1 cellular context compared by ENCODE assay signal in genomic region chr16:4915226-4915761, GRCh38.
TF ChIP-seq lines count a peak whose summit lies in the region.

No MANE protein-coding gene starts in this region.

TF ChIP-seq in H1, 55 proteins besides CTCF, POLR2A, EP300 and RAD21:
- no peak for TF ChIP-seq CTBP2 (IDR thresholded peaks at IDR 0.05; ENCODE audit: borderline replicate concordance, insufficient read depth, insufficient read length, low read length)
TF ChIP-seq in H1: peak in this region for 0.
